In the genomic region with DNA sequence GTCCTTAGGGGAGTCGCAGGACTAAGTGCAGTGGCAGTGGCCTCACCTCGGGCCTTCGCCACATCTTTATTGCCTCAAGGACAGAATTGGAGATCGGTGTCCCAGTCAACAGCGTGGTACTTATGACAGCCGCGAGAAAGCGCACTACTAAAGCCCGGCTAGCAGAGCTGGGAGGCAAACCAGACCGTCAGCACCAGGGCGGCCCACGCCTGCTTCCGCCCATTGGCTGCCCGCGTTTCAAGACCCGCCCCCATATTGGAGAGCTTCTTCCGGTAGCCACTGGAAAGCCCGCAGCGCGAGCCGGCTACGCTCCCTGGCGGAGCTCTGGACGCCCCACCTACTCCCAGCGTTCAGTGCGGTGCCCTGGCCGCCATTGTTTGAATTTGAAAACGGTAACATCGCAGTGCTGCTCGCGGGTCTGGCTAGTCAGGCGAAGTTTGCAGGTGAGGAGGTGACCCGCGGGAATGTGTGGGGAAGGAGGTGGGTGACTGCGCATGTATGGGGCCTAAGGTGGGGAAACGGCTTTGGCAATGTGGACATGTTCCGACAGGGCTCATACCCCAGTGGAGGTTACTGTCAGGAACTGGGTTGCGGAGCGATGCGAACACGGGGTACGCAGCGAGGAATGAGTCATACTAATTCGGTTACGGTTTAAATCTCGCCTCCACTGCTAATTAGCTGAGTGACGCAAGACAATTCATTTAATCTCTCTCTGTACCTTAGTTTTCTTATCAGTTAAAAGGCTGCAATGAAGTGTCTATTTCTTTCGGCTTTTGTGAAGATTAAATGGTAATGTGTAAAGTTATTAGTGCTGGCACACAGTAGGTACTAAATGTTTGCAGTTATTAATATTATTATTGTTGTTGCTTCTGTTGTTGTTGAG, we compare ENCODE assay signal across 8 cellular contexts. TPM values are rescaled to one million over a fixed set of nuclear protein-coding genes. Genes with fewer than 3 reads are reported as not detected.
DNase-seq lines count a peak whose midpoint lies in the region; ATAC-seq, FAIRE-seq and TF ChIP-seq lines count a peak whose summit lies in the region.

A gene with protein sequence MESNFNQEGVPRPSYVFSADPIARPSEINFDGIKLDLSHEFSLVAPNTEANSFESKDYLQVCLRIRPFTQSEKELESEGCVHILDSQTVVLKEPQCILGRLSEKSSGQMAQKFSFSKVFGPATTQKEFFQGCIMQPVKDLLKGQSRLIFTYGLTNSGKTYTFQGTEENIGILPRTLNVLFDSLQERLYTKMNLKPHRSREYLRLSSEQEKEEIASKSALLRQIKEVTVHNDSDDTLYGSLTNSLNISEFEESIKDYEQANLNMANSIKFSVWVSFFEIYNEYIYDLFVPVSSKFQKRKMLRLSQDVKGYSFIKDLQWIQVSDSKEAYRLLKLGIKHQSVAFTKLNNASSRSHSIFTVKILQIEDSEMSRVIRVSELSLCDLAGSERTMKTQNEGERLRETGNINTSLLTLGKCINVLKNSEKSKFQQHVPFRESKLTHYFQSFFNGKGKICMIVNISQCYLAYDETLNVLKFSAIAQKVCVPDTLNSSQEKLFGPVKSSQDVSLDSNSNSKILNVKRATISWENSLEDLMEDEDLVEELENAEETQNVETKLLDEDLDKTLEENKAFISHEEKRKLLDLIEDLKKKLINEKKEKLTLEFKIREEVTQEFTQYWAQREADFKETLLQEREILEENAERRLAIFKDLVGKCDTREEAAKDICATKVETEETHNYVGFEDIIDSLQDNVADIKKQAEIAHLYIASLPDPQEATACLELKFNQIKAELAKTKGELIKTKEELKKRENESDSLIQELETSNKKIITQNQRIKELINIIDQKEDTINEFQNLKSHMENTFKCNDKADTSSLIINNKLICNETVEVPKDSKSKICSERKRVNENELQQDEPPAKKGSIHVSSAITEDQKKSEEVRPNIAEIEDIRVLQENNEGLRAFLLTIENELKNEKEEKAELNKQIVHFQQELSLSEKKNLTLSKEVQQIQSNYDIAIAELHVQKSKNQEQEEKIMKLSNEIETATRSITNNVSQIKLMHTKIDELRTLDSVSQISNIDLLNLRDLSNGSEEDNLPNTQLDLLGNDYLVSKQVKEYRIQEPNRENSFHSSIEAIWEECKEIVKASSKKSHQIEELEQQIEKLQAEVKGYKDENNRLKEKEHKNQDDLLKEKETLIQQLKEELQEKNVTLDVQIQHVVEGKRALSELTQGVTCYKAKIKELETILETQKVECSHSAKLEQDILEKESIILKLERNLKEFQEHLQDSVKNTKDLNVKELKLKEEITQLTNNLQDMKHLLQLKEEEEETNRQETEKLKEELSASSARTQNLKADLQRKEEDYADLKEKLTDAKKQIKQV (N-terminal part only) (plus strand): TSS at position 353 of the 883 bp plus-strand sequence. CDS start 3,705 bp downstream, outside the sequence.

- TF ChIP-seq POLR2A in GM12891 (IDR thresholded peaks at IDR 0.05; ENCODE audit: low read depth, low read length): peak; percentile 90
- TF ChIP-seq POLR2A in transverse colon (IDR thresholded peaks at IDR 0.05): peak; percentile 75

- TF ChIP-seq CTCF in cardiac muscle cell (IDR thresholded peaks at IDR 0.05; ENCODE audit: low read depth, low read length) (peak; percentile 33), parathyroid adenoma (IDR thresholded peaks at IDR 0.05) (peak; percentile 62), transverse colon (IDR thresholded peaks at IDR 0.05) (peak in 4 of 5 experiments; percentile 23 to 74 (median 38))

- FAIRE-seq in GM12891 (lab: Jason Lieb, UNC): peak; percentile 98

- peak within 1 kb of the TSS; percentile 87 for H2AFZ ChIP-seq in parathyroid adenoma

- intact Hi-C loops in transverse colon (cut with DNase I; ENCODE audit: low total_unique reads): loop anchor here (5.0 kb wide), 1 partner anchor 59 kb away; no protein-coding TSS in a partner anchor

- 0 to 1% methylated on average over 4 to 37 of the region's 48 CpGs for WGBS in transverse colon (ENCODE audit: low coverage in 1 of 2), 2 donors

- no peaks in the 10 kb centered on the region for H3K9me3 ChIP-seq in adipocyte (ENCODE audit: control insufficient read depth, low read length)
- H3K9me3 ChIP-seq in cardiac muscle cell (ENCODE audit: low read depth): no peaks in the 10 kb centered on the region
- H3K9me3 ChIP-seq in parathyroid adenoma (ENCODE audit: control insufficient read depth, low read length): no peaks in the 10 kb centered on the region
- H3K9me3 ChIP-seq in transverse colon: no peaks in the 10 kb centered on the region

- H3K79me2 ChIP-seq in parathyroid adenoma: no peaks in the 10 kb centered on the region

- H3K9ac ChIP-seq in adipocyte (ENCODE audit: low read length) (peak within 1 kb of the TSS; percentile 91), parathyroid adenoma (no peak within 1 kb of the TSS)

- no peak for TF ChIP-seq EP300 in transverse colon (IDR thresholded peaks at IDR 0.05; ENCODE audit: low read depth)

- no peaks in the 10 kb centered on the region for H3K36me3 ChIP-seq in adipocyte (ENCODE audit: control insufficient read depth, insufficient read depth, low read length, severe bottlenecking)
- no peaks in the 10 kb centered on the region for H3K36me3 ChIP-seq in cardiac muscle cell
- H3K36me3 ChIP-seq in parathyroid adenoma (ENCODE audit: control insufficient read depth, insufficient read depth, low read length): no peaks in the 10 kb centered on the region
- no peaks in the 10 kb centered on the region for H3K36me3 ChIP-seq in transverse colon

- peak within 1 kb of the TSS; percentile 92 for H3K4me2 ChIP-seq in parathyroid adenoma (ENCODE audit: low read length)

- H3K27ac ChIP-seq in cardiac muscle cell: peak within 1 kb of the TSS; percentile 92
- peak within 1 kb of the TSS; percentile 85 for H3K27ac ChIP-seq in parathyroid adenoma
- H3K27ac ChIP-seq in transverse colon: peak within 1 kb of the TSS; percentile 80 to 87 (median 84)

- H3K4me1 ChIP-seq in adipocyte (ENCODE audit: control insufficient read depth, insufficient read depth, low read length) (peaks cover 11% of the 10 kb centered on the region), cardiac muscle cell (ENCODE audit: low read depth) (peaks cover 32% of the 10 kb centered on the region), parathyroid adenoma (no peaks in the 10 kb centered on the region), transverse colon (peaks cover 5 to 30% (median 9%) of the 10 kb centered on the region in 4 donors)

- peak; percentile 70 for DNase-seq in GM12891 (ENCODE audit: insufficient read length, low spot score)
- peak; percentile 94 for DNase-seq in NCI-H1436 (lab: John Stamatoyannopoulos, UW)
- DNase-seq in T follicular helper cell (ENCODE audit: low read depth): peak; percentile 92
- peak; percentile 99 for DNase-seq in adipocyte (ENCODE audit: low read depth)
- DNase-seq in cardiac muscle cell (ENCODE audit: low read depth in 1 of 2, low spot score in 1 of 2): peak; percentile 98
- DNase-seq in transverse colon: peak; percentile 96

- peak; percentile 98 for ATAC-seq in HG02840 (IDR thresholded peaks at IDR 0.05; ENCODE audit: low FRiP score, unreplicated experiment)

- peak within 1 kb of the TSS; percentile 98 for H3K4me3 ChIP-seq in adipocyte (ENCODE audit: low read length)
- H3K4me3 ChIP-seq in cardiac muscle cell: peak within 1 kb of the TSS; percentile 73
- H3K4me3 ChIP-seq in parathyroid adenoma (ENCODE audit: low read depth, low read length): peak within 1 kb of the TSS; percentile 96
- H3K4me3 ChIP-seq in transverse colon: peak within 1 kb of the TSS; percentile 50 to 71 (median 54)

- in situ Hi-C loops in transverse colon (cut with MboI; ENCODE audit: low pct_ligation_motif_present in 1 of 4, low pct_unique_long_range_greater_than_20kb in 1 of 4, low sequenced_read_pairs in 3 of 4): no loop called here

- H3K27me3 ChIP-seq in adipocyte (replicated peaks; ENCODE audit: control insufficient read depth, insufficient read depth, low read length) (no peaks in the 10 kb centered on the region), cardiac muscle cell (no peaks in the 10 kb centered on the region), parathyroid adenoma (ENCODE audit: control insufficient read depth, insufficient read depth, low read length) (no peaks in the 10 kb centered on the region), transverse colon (no peaks in the 10 kb centered on the region)

TF ChIP-seq in GM12891, 5 proteins besides CTCF, POLR2A, EP300 and RAD21:
- TF ChIP-seq TAF1 (IDR thresholded peaks at IDR 0.05; ENCODE audit: low read depth, low read length): peak; percentile 70
- no peak for TF ChIP-seq PAX5 (IDR thresholded peaks at IDR 0.05; ENCODE audit: insufficient read depth, low read length, severe bottlenecking)
- peak; percentile 88 for TF ChIP-seq POLR2AphosphoS5 (IDR thresholded peaks at IDR 0.05; ENCODE audit: low read depth, low read length)
- 0 out of 2 replicates have a peak, but pooled peaks have one; percentile 55 for TF ChIP-seq POU2F2 (IDR thresholded peaks at IDR 0.05; ENCODE audit: low read depth, low read length)
- TF ChIP-seq SPI1 (IDR thresholded peaks at IDR 0.05; ENCODE audit: low read depth, low read length): 0 out of 2 replicates have a peak, but pooled peaks have one; percentile 19

RNA-seq across cellular contexts. Expression of the gene that starts here (rescaled TPM):
- 7.4 TPM for polyA plus RNA-seq in GM12891 (2012; ENCODE audit: low read depth, missing spikeins)
- total RNA-seq in cardiac muscle cell (3.2 and 12.1 TPM in 2 replicates), transverse colon (1 to 10 TPM in 3 of 4 donors, under 1 TPM in 1; 0.37 to 3.3 (median 2.5) TPM)
- polyA plus RNA-seq in cardiac muscle cell: 8.3 and 39.4 TPM in 2 replicates

Comparison
In these comparisons a context has a peak if more than half of its experiments do, and no peak if none do; other contexts are left out.
1. Peak in every context shown above with its lines: DNase-seq, ATAC-seq, H3K4me3 ChIP-seq and H3K27ac ChIP-seq.